ENCODE assay signal across 10 cellular contexts in genomic region chr21:44370027-44370735, GRCh38. TPM values are rescaled to one million over a fixed set of nuclear protein-coding genes. Genes with fewer than 3 reads are reported as not detected.
DNase-seq lines count a peak whose midpoint lies in the region; ATAC-seq and TF ChIP-seq lines count a peak whose summit lies in the region.
"Had no signal": no experiment of that assay in that cellular context is flagged by ENCODE, and none has a peak within 500 bp of the region (broad histone marks: within the 10 kb centered on the region; RNA-seq: fewer than 3 reads in every experiment).

No MANE protein-coding gene starts in this region.

- H3K9me3 ChIP-seq in SJSA1 (replicated peaks), result no peaks in the 10 kb centered on the region; the same call in 1 of the 2 replicates
- H3K9me3 ChIP-seq in right cardiac atrium (ENCODE audit: control insufficient read depth, low read length), result no peaks in the 10 kb centered on the region
- no peaks in the 10 kb centered on the region for H3K9me3 ChIP-seq in stomach

- H3K27ac ChIP-seq in SJSA1 (no peak overlapping the region), right cardiac atrium (ENCODE audit: low read length) (no peak overlapping the region), stomach (no peak overlapping the region)
- H3K27ac ChIP-seq: BLaER1 had no signal

- no peak for TF ChIP-seq POLR2A in stomach (IDR thresholded peaks at IDR 0.05)

- H3K36me3 ChIP-seq in SJSA1, result no peaks in the 10 kb centered on the region
- no peaks in the 10 kb centered on the region for H3K36me3 ChIP-seq in stomach

- H3K4me3 Mint-ChIP-seq in CD14-positive monocyte, result peak overlapping the region in 1 of 2 donors; percentile 50
- H3K4me3 Mint-ChIP-seq: natural killer cell had no signal

- no peak for TF ChIP-seq EP300 in stomach (IDR thresholded peaks at IDR 0.05)

- H3K4me3 ChIP-seq in SJSA1 (no peak overlapping the region), right cardiac atrium (ENCODE audit: low read length) (no peak overlapping the region), stomach (peak overlapping the region; percentile 22 to 41 (median 23))
- H3K4me3 ChIP-seq: BLaER1 had no signal

- peaks cover 0 to 6% (median 0%) of the 10 kb centered on the region in 7 donors for H3K9me3 Mint-ChIP-seq in CD14-positive monocyte
- H3K9me3 Mint-ChIP-seq: natural killer cell had no signal

- no peak for TF ChIP-seq CTCF in stomach (IDR thresholded peaks at IDR 0.05)
- no peak for TF ChIP-seq CTCF in CD14-positive monocyte (IDR thresholded peaks at IDR 0.05)

- peaks cover 68 to 91% of the 10 kb centered on the region in 2 donors for H3K36me3 Mint-ChIP-seq in CD14-positive monocyte
- H3K36me3 Mint-ChIP-seq: natural killer cell had no signal

- ATAC-seq in right cardiac atrium, result peak; percentile 8 to 50
- ATAC-seq in GM18502 (IDR thresholded peaks at IDR 0.05; ENCODE audit: poor library complexity, unreplicated experiment), result no peak
- no peak for ATAC-seq in HG03354 (IDR thresholded peaks at IDR 0.05; ENCODE audit: poor library complexity, severe bottlenecking, unreplicated experiment)

- peaks cover 8% of the 10 kb centered on the region for H3K4me1 ChIP-seq in SJSA1 (replicated peaks)
- H3K4me1 ChIP-seq in right cardiac atrium (ENCODE audit: control insufficient read depth, insufficient read depth, low read length), result no peaks in the 10 kb centered on the region
- peaks cover 0 to 32% (median 16%) of the 10 kb centered on the region in 4 donors for H3K4me1 ChIP-seq in stomach

- peak overlapping the region in 1 of 7 donors; percentile 25 for H3K27ac Mint-ChIP-seq in CD14-positive monocyte
- H3K27ac Mint-ChIP-seq: natural killer cell had no signal

- 0 out of 2 replicates have a peak, but pooled peaks cover 6% of the 10 kb centered on the region for H3K27me3 ChIP-seq in SJSA1 (replicated peaks)
- no peaks in the 10 kb centered on the region for H3K27me3 ChIP-seq in right cardiac atrium (ENCODE audit: control insufficient read depth, insufficient read depth)
- peaks cover 0 to 67% (median 21%) of the 10 kb centered on the region in 3 donors for H3K27me3 ChIP-seq in stomach
- H3K27me3 ChIP-seq: BLaER1 had no signal

- 34% methylated on average over 29 of the region's 29 CpGs for WGBS in right cardiac atrium
- WGBS in stomach, 5 donors, result 21 to 43% (median 33%) methylated on average over 13 to 29 of the region's 29 CpGs

- DNase-seq in NCI-H2196 (lab: John Stamatoyannopoulos, UW; ENCODE audit: unreplicated experiment) (peak; percentile 40), NCI-H2196 treated with DMSO at 0.1 percent for 48 hours (lab: John Stamatoyannopoulos, UW; ENCODE audit: unreplicated experiment) (no peak), SJSA1 (ENCODE audit: low read depth in 1 of 2, low spot score in 2 of 2) (peak; percentile 25 to 60), right cardiac atrium (peak in 1 of 3 donors; percentile 70), stomach (peak; percentile 45), CD14-positive monocyte (ENCODE audit: low spot score) (no peak)
- DNase-seq: natural killer cell had no signal

- peaks cover 1 to 12% (median 2%) of the 10 kb centered on the region in 3 donors for H3K27me3 Mint-ChIP-seq in CD14-positive monocyte (ENCODE audit: low read depth in 3 of 3)

- intact Hi-C loops in right cardiac atrium (cut with DNase I), result no loop called here
- intact Hi-C loops in stomach (cut with DNase I; ENCODE audit: low total_unique reads), result no loop called here
- intact Hi-C loops in CD14-positive monocyte (cut with micrococcal nuclease), result no loop called here

- peaks cover 40% of the 10 kb centered on the region for H3K4me1 Mint-ChIP-seq in CD14-positive monocyte

RNA-seq across cellular contexts. Expression of gene TRPM2, which starts 16.8 kb away (rescaled TPM):
- total RNA-seq in SJSA1 (2014; rRNA removed; shearing (Covaris generic)), result 14.8 and 16.1 TPM in 2 replicates
- total RNA-seq in right cardiac atrium, result 1 to 10 TPM; 1.0 to 1.7 (median 1.4) TPM
- 0.61 TPM for polyA plus RNA-seq in right cardiac atrium
- 10 to 100 TPM in 1 of 5 donors, 1 to 10 TPM in 4; 1.3 to 10.3 (median 3.5) TPM for total RNA-seq in stomach
- 1 to 10 TPM; 1.9 to 2.7 (median 1.9) TPM for polyA plus RNA-seq in stomach
- 10 to 100 TPM in 1 of 2 donors, 1 to 10 TPM in 1; 7.6 to 12.2 TPM for polyA plus RNA-seq in CD14-positive monocyte

RNA-seq across cellular contexts. Expression of gene CFAP410, which starts 31.0 kb away (rescaled TPM):
- total RNA-seq in SJSA1 (2014; rRNA removed; shearing (Covaris generic)), result 44.5 and 52.9 TPM in 2 replicates
- total RNA-seq in right cardiac atrium (10 to 100 TPM; 13.2 to 19.8 (median 17.6) TPM), stomach (100 to 1,000 TPM in 1 of 5 donors, 10 to 100 TPM in 4; 21.1 to 118 (median 32.2) TPM)
- polyA plus RNA-seq in right cardiac atrium (16.8 TPM), stomach (10 to 100 TPM; 30.2 to 43.1 (median 39.0) TPM), CD14-positive monocyte (10 to 100 TPM; 14.8 to 17.3 TPM)

Comparison
In these comparisons a context has a peak if more than half of its experiments do, and no peak if none do; other contexts are left out.
1. DNase-seq: peak in NCI-H2196 (single experiment), SJSA1 (2 of 2) and stomach (single experiment); none in NCI-H2196 treated with DMSO at 0.1 percent for 48 hours (single experiment) and CD14-positive monocyte (single experiment).
2. H3K4me3 ChIP-seq: peak in stomach (4 of 4); none in SJSA1 (single experiment) and right cardiac atrium (single experiment).
3. ATAC-seq: peak in right cardiac atrium (2 of 2); none in GM18502 (single experiment) and HG03354 (single experiment).